In the genomic region with DNA sequence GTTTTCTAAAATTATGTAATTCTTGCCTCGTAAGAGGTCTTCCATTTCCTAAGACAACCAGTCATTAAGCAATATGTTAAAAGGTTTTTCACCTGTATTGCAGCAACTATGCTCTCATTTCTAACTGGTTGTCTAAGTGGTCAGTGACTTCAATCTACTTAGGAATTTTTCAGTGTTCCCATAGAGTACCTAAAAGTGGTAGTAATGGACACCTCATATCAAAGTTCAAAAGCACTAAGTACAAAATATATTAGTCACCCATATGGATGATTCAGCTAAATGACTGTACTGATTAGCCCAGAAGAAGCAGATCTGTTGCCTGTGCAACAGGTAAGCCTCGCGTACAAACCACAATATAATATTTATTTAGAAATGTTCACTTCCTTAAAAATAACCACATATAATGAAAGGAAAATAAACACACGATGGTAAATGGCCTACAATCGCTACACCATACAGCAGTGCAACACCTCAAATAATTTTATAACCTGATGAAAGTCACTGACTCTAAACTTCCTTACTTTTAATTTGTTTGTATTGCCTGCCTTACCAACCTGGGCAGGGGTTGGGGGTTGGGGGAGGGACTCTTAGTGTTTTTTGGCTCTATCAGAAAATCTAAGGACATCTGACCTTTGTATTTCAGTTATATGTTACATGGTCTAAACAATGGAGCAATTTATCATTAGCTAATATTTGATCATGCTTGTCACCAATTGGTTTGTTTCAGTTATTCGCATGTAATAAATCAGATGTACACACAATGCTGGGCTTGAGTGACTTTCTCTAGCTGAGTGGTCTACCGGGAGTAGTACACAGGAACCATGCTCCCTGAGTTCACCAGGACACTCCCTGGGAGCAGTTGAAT, we compare ENCODE assay signal across 10 cellular contexts.
A peak's percentile ranks its signal among the peaks of the same experiment; 100 is the strongest.
DNase-seq lines count a peak whose midpoint lies in the region; ATAC-seq and TF ChIP-seq lines count a peak whose summit lies in the region.
"Had no signal": no experiment of that assay in that cellular context is flagged by ENCODE, and none has a peak within 500 bp of the region (broad histone marks: within the 10 kb centered on the region; RNA-seq: fewer than 3 reads in every experiment).

No MANE protein-coding gene starts in this region.

- H3K4me1 Mint-ChIP-seq in activated naive CD4-positive, alpha-beta T cell treated with anti-CD3 and anti-CD28 coated beads, Interleukin-2, amount 50 U/mL, for 24 hours = peaks cover 94% of the 10 kb centered on the region
- peaks cover 59% of the 10 kb centered on the region for H3K4me1 Mint-ChIP-seq in T-helper 17 cell

- no peak for TF ChIP-seq POLR2A in upper lobe of left lung (IDR thresholded peaks at IDR 0.05)

- TF ChIP-seq EP300 in upper lobe of left lung (IDR thresholded peaks at IDR 0.05) = peak in 2 of 4 donors; percentile 30 to 61

- H3K4me1 ChIP-seq in foreskin keratinocyte (peaks cover 35% of the 10 kb centered on the region), upper lobe of left lung (peaks cover 12 to 20% (median 15%) of the 10 kb centered on the region in 4 donors)

- H3K36me3 Mint-ChIP-seq in activated naive CD4-positive, alpha-beta T cell treated with anti-CD3 and anti-CD28 coated beads, Interleukin-2, amount 50 U/mL, for 24 hours = peaks cover 13% of the 10 kb centered on the region
- H3K36me3 Mint-ChIP-seq in T-helper 17 cell (ENCODE audit: low read depth) = no peaks in the 10 kb centered on the region

- H3K9me3 ChIP-seq in T-helper 17 cell (ENCODE audit: control insufficient read depth, low read length, poor library complexity, severe bottlenecking) = no peaks in the 10 kb centered on the region
- H3K9me3 ChIP-seq in upper lobe of left lung = no peaks in the 10 kb centered on the region
- H3K9me3 ChIP-seq: BE2C, left ventricle myocardium inferior had no signal

- H3K27ac Mint-ChIP-seq in activated naive CD4-positive, alpha-beta T cell treated with anti-CD3 and anti-CD28 coated beads, Interleukin-2, amount 50 U/mL, for 24 hours = peak overlapping the region; percentile 93
- H3K27ac Mint-ChIP-seq in T-helper 17 cell = peak overlapping the region; percentile 94

- WGBS in upper lobe of left lung, 2 donors = 63 to 68% methylated on average over 7 of the region's 7 CpGs

- ATAC-seq in T-helper 17 cell (peak; percentile 33), foreskin keratinocyte (peak; percentile 96), upper lobe of left lung (ENCODE audit: low FRiP score in 2 of 2) (peak; percentile 34 to 84), HG03439 (IDR thresholded peaks at IDR 0.05; ENCODE audit: unreplicated experiment) (no peak)

- H3K4me3 Mint-ChIP-seq in activated naive CD4-positive, alpha-beta T cell treated with anti-CD3 and anti-CD28 coated beads, Interleukin-2, amount 50 U/mL, for 24 hours = peak overlapping the region; percentile 78
- peak overlapping the region; percentile 79 for H3K4me3 Mint-ChIP-seq in T-helper 17 cell

- no peaks in the 10 kb centered on the region for H3K27me3 Mint-ChIP-seq in activated naive CD4-positive, alpha-beta T cell treated with anti-CD3 and anti-CD28 coated beads, Interleukin-2, amount 50 U/mL, for 24 hours
- H3K27me3 Mint-ChIP-seq in T-helper 17 cell = no peaks in the 10 kb centered on the region

- H3K27ac ChIP-seq in foreskin keratinocyte (peak overlapping the region; percentile 75), upper lobe of left lung (no peak overlapping the region)
- H3K27ac ChIP-seq: left ventricle myocardium inferior had no signal

- TF ChIP-seq CTCF in foreskin keratinocyte (conservative IDR thresholded peaks at IDR 0.05) (no peak), upper lobe of left lung (IDR thresholded peaks at IDR 0.05) (no peak)

- no peak for DNase-seq in activated naive CD4-positive, alpha-beta T cell (lab: John Stamatoyannopoulos, UW)
- no peak for DNase-seq in T-helper 17 cell
- peak; percentile 91 to 95 for DNase-seq in foreskin keratinocyte
- DNase-seq in upper lobe of left lung = no peak
- DNase-seq in NCI-H128 (lab: John Stamatoyannopoulos, UW; ENCODE audit: unreplicated experiment) = no peak
- no peak for DNase-seq in T1000 (lab: John Stamatoyannopoulos, UW)
- DNase-seq: BE2C, left ventricle myocardium inferior had no signal

- H3K9me3 Mint-ChIP-seq in activated naive CD4-positive, alpha-beta T cell treated with anti-CD3 and anti-CD28 coated beads, Interleukin-2, amount 50 U/mL, for 24 hours = peaks cover 4% of the 10 kb centered on the region

- no peak overlapping the region for H3K4me3 ChIP-seq in upper lobe of left lung
- H3K4me3 ChIP-seq: left ventricle myocardium inferior had no signal

- H3K27me3 ChIP-seq in foreskin keratinocyte (no peaks in the 10 kb centered on the region), upper lobe of left lung (no peaks in the 10 kb centered on the region)
- H3K27me3 ChIP-seq: BE2C had no signal

- H3K36me3 ChIP-seq in upper lobe of left lung = no peaks in the 10 kb centered on the region
- H3K36me3 ChIP-seq: BE2C, left ventricle myocardium inferior had no signal

Comparison
In these comparisons a context has a peak if more than half of its experiments do, and no peak if none do; other contexts are left out.
1. DNase-seq: peak in foreskin keratinocyte (2 of 2); none in activated naive CD4-positive, alpha-beta T cell (0 of 4), T-helper 17 cell (0 of 3), upper lobe of left lung (0 of 2), NCI-H128 (single experiment) and T1000 (single experiment).